ENCODE assay signal across 8 cellular contexts in the genomic region with DNA sequence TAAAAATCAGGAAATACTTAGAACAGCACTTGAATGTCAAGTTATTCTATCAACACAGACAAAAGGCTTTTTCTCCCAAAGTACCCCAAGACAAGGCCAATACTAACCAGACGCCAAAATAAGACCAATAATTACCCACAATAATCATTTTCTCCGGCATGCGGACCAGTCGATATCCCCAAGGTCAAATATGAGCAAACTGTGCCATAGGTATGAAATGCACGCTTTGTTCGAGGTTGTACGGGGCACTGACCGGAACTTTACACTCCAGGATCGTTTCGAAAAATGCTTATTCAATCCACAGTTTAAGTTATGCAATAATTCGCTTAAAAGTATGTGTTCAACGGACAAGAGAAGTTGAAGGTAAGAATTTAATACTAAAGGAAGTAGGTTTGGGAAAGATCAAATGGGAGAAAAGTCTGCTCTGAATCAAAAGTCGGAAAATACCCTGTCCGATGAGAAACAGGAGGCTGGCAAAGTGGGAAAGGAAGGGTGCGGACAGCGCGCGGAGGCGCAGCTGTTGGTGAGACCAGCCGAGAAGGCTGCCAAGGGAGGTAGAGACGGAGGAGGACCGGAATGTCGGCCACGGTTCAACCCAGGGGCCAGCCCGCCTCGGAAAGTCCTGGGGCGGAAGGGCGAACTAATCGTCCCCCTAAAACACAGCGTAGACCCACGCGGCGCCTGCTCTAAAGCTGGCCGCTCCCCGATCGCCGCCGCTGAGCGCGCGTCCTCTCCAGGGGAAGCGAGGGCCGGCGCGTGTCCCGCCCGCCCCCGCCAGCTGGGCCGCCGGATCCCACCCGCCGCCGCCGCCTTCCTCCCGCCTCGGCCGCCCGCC. TPM values are rescaled to one million over a fixed set of nuclear protein-coding genes. Genes with fewer than 3 reads are reported as not detected.
DNase-seq lines count a peak whose midpoint lies in the region; ATAC-seq and TF ChIP-seq lines count a peak whose summit lies in the region.

No MANE protein-coding gene starts in this region.

- no peak for TF ChIP-seq CTCF in astrocyte of the spinal cord (IDR thresholded peaks at IDR 0.05; ENCODE audit: low read depth, low read length)

- H3K4me3 ChIP-seq in astrocyte of the spinal cord (ENCODE audit: low read depth, low read length): peak overlapping the region; percentile 93
- H3K4me3 ChIP-seq in iPS-11a (ENCODE audit: low read depth, low read length): peak overlapping the region; percentile 84

- intact Hi-C loops in sciatic nerve (cut with DNase I): no loop called here

- DNase-seq in DMS53 (lab: John Stamatoyannopoulos, UW): peak; percentile 92
- DNase-seq in NCI-H748 (lab: John Stamatoyannopoulos, UW; ENCODE audit: unreplicated experiment): peak; percentile 80
- peak; percentile 66 for DNase-seq in astrocyte of the spinal cord (ENCODE audit: low read depth, low spot score)
- DNase-seq in sciatic nerve (ENCODE audit: low spot score): no peak
- DNase-seq in stimulated activated CD4-positive, alpha-beta T cell treated with anti-CD3 and anti-CD28 coated beads, Interleukin-12 subunit alpha, Interleukin-12 subunit beta, amount 100 ng/mL, for 4 hours: no peak

- in situ Hi-C loops in astrocyte of the spinal cord (cut with HindIII; ENCODE audit: low sequenced_read_pairs): no loop called here

- ATAC-seq in GM19328 (IDR thresholded peaks at IDR 0.05; ENCODE audit: unreplicated experiment): peak; percentile 29
- peak; percentile 26 for ATAC-seq in HG03342 (IDR thresholded peaks at IDR 0.05; ENCODE audit: unreplicated experiment)
- ATAC-seq in sciatic nerve: peak; percentile 80

RNA-seq across cellular contexts. Expression of a gene that starts 0.8 kb away (rescaled TPM):
- total RNA-seq in sciatic nerve: 3.4 TPM

RNA-seq across cellular contexts. Expression of a gene that starts 1.0 kb away (rescaled TPM):
- 50.5 TPM for total RNA-seq in sciatic nerve

RNA-seq across cellular contexts. Expression of a gene that starts 26.3 kb away (rescaled TPM):
- total RNA-seq in sciatic nerve: 21.8 TPM

Comparison
In these comparisons a context has a peak if more than half of its experiments do, and no peak if none do; other contexts are left out.
1. DNase-seq: peak in DMS53 (single experiment), NCI-H748 (single experiment) and astrocyte of the spinal cord (single experiment); none in sciatic nerve (single experiment) and stimulated activated CD4-positive, alpha-beta T cell treated with anti-CD3 and anti-CD28 coated beads, Interleukin-12 subunit alpha, Interleukin-12 subunit beta, amount 100 ng/mL, for 4 hours (single experiment).
2. ATAC-seq: peak in every context shown above with its lines; median percentile 80 in sciatic nerve; 29 in GM19328; 26 in HG03342.